2 cellular contexts compared by ENCODE assay signal in genomic region chr16:2919511-2920255, GRCh38.
TF ChIP-seq lines count a peak whose summit lies in the region.

No MANE protein-coding gene starts in this region.

TF ChIP-seq in IMR-90, 13 proteins besides CTCF, POLR2A, EP300 and RAD21:
- TF ChIP-seq, protein P1, sequence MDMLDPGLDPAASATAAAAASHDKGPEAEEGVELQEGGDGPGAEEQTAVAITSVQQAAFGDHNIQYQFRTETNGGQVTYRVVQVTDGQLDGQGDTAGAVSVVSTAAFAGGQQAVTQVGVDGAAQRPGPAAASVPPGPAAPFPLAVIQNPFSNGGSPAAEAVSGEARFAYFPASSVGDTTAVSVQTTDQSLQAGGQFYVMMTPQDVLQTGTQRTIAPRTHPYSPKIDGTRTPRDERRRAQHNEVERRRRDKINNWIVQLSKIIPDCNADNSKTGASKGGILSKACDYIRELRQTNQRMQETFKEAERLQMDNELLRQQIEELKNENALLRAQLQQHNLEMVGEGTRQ (IDR thresholded peaks at IDR 0.05; ENCODE audit: low read depth, low read length) = peak; percentile 88
- TF ChIP-seq SMC3 (IDR thresholded peaks at IDR 0.05; ENCODE audit: low read depth, low read length) = peak; percentile 67
- TF ChIP-seq, protein P2, sequence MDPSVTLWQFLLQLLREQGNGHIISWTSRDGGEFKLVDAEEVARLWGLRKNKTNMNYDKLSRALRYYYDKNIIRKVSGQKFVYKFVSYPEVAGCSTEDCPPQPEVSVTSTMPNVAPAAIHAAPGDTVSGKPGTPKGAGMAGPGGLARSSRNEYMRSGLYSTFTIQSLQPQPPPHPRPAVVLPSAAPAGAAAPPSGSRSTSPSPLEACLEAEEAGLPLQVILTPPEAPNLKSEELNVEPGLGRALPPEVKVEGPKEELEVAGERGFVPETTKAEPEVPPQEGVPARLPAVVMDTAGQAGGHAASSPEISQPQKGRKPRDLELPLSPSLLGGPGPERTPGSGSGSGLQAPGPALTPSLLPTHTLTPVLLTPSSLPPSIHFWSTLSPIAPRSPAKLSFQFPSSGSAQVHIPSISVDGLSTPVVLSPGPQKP (IDR thresholded peaks at IDR 0.05; ENCODE audit: borderline replicate concordance, low read depth, low read length) = no peak
- TF ChIP-seq MAFK (IDR thresholded peaks at IDR 0.05; ENCODE audit: low read depth, low read length) = no peak
- TF ChIP-seq RCOR1 (IDR thresholded peaks at IDR 0.05; ENCODE audit: insufficient replicate concordance, low read length) = no peak

TF ChIP-seq in SK-N-SH treated with all-trans-retinoic acid at 6 μM for 48 hours, 23 proteins besides CTCF, POLR2A, EP300 and RAD21 (continued from another document):
- TF ChIP-seq, protein P3, sequence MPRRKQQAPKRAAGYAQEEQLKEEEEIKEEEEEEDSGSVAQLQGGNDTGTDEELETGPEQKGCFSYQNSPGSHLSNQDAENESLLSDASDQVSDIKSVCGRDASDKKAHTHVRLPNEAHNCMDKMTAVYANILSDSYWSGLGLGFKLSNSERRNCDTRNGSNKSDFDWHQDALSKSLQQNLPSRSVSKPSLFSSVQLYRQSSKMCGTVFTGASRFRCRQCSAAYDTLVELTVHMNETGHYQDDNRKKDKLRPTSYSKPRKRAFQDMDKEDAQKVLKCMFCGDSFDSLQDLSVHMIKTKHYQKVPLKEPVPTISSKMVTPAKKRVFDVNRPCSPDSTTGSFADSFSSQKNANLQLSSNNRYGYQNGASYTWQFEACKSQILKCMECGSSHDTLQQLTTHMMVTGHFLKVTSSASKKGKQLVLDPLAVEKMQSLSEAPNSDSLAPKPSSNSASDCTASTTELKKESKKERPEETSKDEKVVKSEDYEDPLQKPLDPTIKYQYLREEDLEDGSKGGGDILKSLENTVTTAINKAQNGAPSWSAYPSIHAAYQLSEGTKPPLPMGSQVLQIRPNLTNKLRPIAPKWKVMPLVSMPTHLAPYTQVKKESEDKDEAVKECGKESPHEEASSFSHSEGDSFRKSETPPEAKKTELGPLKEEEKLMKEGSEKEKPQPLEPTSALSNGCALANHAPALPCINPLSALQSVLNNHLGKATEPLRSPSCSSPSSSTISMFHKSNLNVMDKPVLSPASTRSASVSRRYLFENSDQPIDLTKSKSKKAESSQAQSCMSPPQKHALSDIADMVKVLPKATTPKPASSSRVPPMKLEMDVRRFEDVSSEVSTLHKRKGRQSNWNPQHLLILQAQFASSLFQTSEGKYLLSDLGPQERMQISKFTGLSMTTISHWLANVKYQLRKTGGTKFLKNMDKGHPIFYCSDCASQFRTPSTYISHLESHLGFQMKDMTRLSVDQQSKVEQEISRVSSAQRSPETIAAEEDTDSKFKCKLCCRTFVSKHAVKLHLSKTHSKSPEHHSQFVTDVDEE (CRISPR knock-in tag; IDR thresholded peaks at IDR 0.05) = no peak
- no peak for TF ChIP-seq ZFP30 (CRISPR knock-in tag; IDR thresholded peaks at IDR 0.05)
- no peak for TF ChIP-seq ISL1 (CRISPR knock-in tag; IDR thresholded peaks at IDR 0.05)
- no peak for TF ChIP-seq ARNTL (CRISPR knock-in tag; IDR thresholded peaks at IDR 0.05; ENCODE audit: borderline replicate concordance, low read depth)
- TF ChIP-seq TCF4 (CRISPR knock-in tag; IDR thresholded peaks at IDR 0.05; ENCODE audit: borderline replicate concordance) = no peak
- no peak for TF ChIP-seq ZNF565 (CRISPR knock-in tag; conservative IDR thresholded peaks at IDR 0.05; ENCODE audit: low read depth)
- TF ChIP-seq ZFP3 (CRISPR knock-in tag; IDR thresholded peaks at IDR 0.05) = no peak
